Comparison of ENCODE assay signal across 20 cellular contexts in genomic region chr2:113208995-113209868, GRCh38. TPM values are rescaled to one million over a fixed set of nuclear protein-coding genes. Genes with fewer than 3 reads are reported as not detected.
A peak's percentile ranks its signal among the peaks of the same experiment; 100 is the strongest.
DNase-seq lines count a peak whose midpoint lies in the region; ATAC-seq and FAIRE-seq lines count a peak whose summit lies in the region.
"Had no signal": no experiment of that assay in that cellular context is flagged by ENCODE, and none has a peak within 500 bp of the region (broad histone marks: within the 10 kb centered on the region; RNA-seq: fewer than 3 reads in every experiment).

No MANE protein-coding gene starts in this region.

- no peak overlapping the region for H3K9ac ChIP-seq in adipocyte (ENCODE audit: low read length)
- H3K9ac ChIP-seq: KMS-11 had no signal

- peaks cover 18% of the 10 kb centered on the region for H3K4me1 ChIP-seq in adipocyte (ENCODE audit: control insufficient read depth, insufficient read depth, low read length)

- no peaks in the 10 kb centered on the region for H3K27me3 ChIP-seq in adipocyte (replicated peaks; ENCODE audit: control insufficient read depth, insufficient read depth, low read length)
- H3K27me3 ChIP-seq: transverse colon had no signal

- H3K9me3 Mint-ChIP-seq in activated naive CD8-positive, alpha-beta T cell treated with anti-CD3 and anti-CD28 coated beads, Interleukin-2, amount 10 ng/mL, durations not matched to agents 7 days and 5 days = no peaks in the 10 kb centered on the region
- H3K9me3 Mint-ChIP-seq in activated naive CD8-positive, alpha-beta T cell treated with anti-CD3 and anti-CD28 coated beads for 36 hours = no peaks in the 10 kb centered on the region
- H3K9me3 Mint-ChIP-seq: activated CD4-positive, alpha-beta T cell treated with anti-CD3 and anti-CD28 coated beads, Interleukin-2, amount 10 ng/mL, durations not matched to agents 7 days and 5 days; T-helper 2 cell treated with Interferon-gamma antibody and Interleukin-4, amounts not matched to agents 5 μg/mL and 100 μg/mL, for 36 hours had no signal

- no peak overlapping the region for H3K4me3 ChIP-seq in adipocyte (ENCODE audit: low read length)
- H3K4me3 ChIP-seq: transverse colon had no signal

- no peaks in the 10 kb centered on the region for H3K36me3 ChIP-seq in adipocyte (ENCODE audit: control insufficient read depth, insufficient read depth, low read length, severe bottlenecking)
- H3K36me3 ChIP-seq: transverse colon had no signal

- peaks cover 2% of the 10 kb centered on the region for H3K36me3 Mint-ChIP-seq in activated naive CD8-positive, alpha-beta T cell treated with anti-CD3 and anti-CD28 coated beads, Interleukin-2, amount 10 ng/mL, durations not matched to agents 7 days and 5 days
- H3K36me3 Mint-ChIP-seq in activated naive CD8-positive, alpha-beta T cell treated with anti-CD3 and anti-CD28 coated beads for 36 hours = peaks cover 2% of the 10 kb centered on the region

- no peak overlapping the region for H3K4me3 Mint-ChIP-seq in activated naive CD8-positive, alpha-beta T cell treated with anti-CD3 and anti-CD28 coated beads, Interleukin-2, amount 10 ng/mL, durations not matched to agents 7 days and 5 days
- no peak overlapping the region for H3K4me3 Mint-ChIP-seq in activated naive CD8-positive, alpha-beta T cell treated with anti-CD3 and anti-CD28 coated beads for 36 hours
- H3K4me3 Mint-ChIP-seq: activated CD4-positive, alpha-beta T cell treated with anti-CD3 and anti-CD28 coated beads, Interleukin-2, amount 10 ng/mL, durations not matched to agents 7 days and 5 days; T-helper 2 cell treated with Interferon-gamma antibody and Interleukin-4, amounts not matched to agents 5 μg/mL and 100 μg/mL, for 36 hours had no signal

- POLR2A ChIA-PET in activated naive CD8-positive, alpha-beta T cell treated with anti-CD3 and anti-CD28 coated beads, Interleukin-2, amount 10 ng/mL, durations not matched to agents 7 days and 5 days (lab: Charles Lee) = no interaction called here

- ATAC-seq in activated naive CD8-positive, alpha-beta T cell treated with anti-CD3 and anti-CD28 coated beads, Interleukin-2, amount 10 ng/mL, durations not matched to agents 7 days and 5 days (ENCODE audit: low read depth) = peak; percentile 6
- ATAC-seq in HG03342 (IDR thresholded peaks at IDR 0.05; ENCODE audit: unreplicated experiment) = no peak
- ATAC-seq: Panc1 had no signal

- DNase-seq in activated naive CD8-positive, alpha-beta T cell treated with anti-CD3 and anti-CD28 coated beads, Interleukin-2, amount 10 ng/mL, durations not matched to agents 7 days and 5 days = no peak
- no peak for DNase-seq in activated naive CD8-positive, alpha-beta T cell treated with anti-CD3 and anti-CD28 coated beads for 36 hours
- DNase-seq in adipocyte (ENCODE audit: low read depth) (peak; percentile 70), glomerular visceral epithelial cell (ENCODE audit: extremely low spot score) (peak; percentile 94), urothelium cell line (ENCODE audit: low spot score) (no peak), SHP77 treated with DMSO at 0.1 percent for 48 hours (lab: John Stamatoyannopoulos, UW) (no peak), NCI-H2171 (lab: John Stamatoyannopoulos, UW) (no peak)
- DNase-seq: activated CD4-positive, alpha-beta T cell treated with anti-CD3 and anti-CD28 coated beads, Interleukin-2, amount 10 ng/mL, durations not matched to agents 7 days and 5 days; activated effector memory CD4-positive, alpha-beta T cell treated with anti-CD3 and anti-CD28 coated beads, Interleukin-2, amount 50 U/mL, for 16 hours; cerebellar nuclear complex; DND-41; NCI-H146; NCI-H510A treated with DMSO at 0.1 percent for 48 hours; transverse colon had no signal

- peaks cover 18% of the 10 kb centered on the region for H3K4me1 Mint-ChIP-seq in activated naive CD8-positive, alpha-beta T cell treated with anti-CD3 and anti-CD28 coated beads, Interleukin-2, amount 10 ng/mL, durations not matched to agents 7 days and 5 days
- H3K4me1 Mint-ChIP-seq in activated naive CD8-positive, alpha-beta T cell treated with anti-CD3 and anti-CD28 coated beads for 36 hours = peaks cover 4% of the 10 kb centered on the region

- H3K27ac Mint-ChIP-seq in activated naive CD8-positive, alpha-beta T cell treated with anti-CD3 and anti-CD28 coated beads, Interleukin-2, amount 10 ng/mL, durations not matched to agents 7 days and 5 days = peak overlapping the region; percentile 52
- H3K27ac Mint-ChIP-seq in activated naive CD8-positive, alpha-beta T cell treated with anti-CD3 and anti-CD28 coated beads for 36 hours = no peak overlapping the region
- H3K27ac Mint-ChIP-seq: progenitor cell of endocrine pancreas; T-helper 2 cell treated with Interferon-gamma antibody and Interleukin-4, amounts not matched to agents 5 μg/mL and 100 μg/mL, for 36 hours had no signal

- no peaks in the 10 kb centered on the region for H3K9me3 ChIP-seq in adipocyte (ENCODE audit: control insufficient read depth, low read length)
- H3K9me3 ChIP-seq: transverse colon had no signal

- H3K27me3 Mint-ChIP-seq in activated naive CD8-positive, alpha-beta T cell treated with anti-CD3 and anti-CD28 coated beads, Interleukin-2, amount 10 ng/mL, durations not matched to agents 7 days and 5 days = no peaks in the 10 kb centered on the region
- H3K27me3 Mint-ChIP-seq in activated naive CD8-positive, alpha-beta T cell treated with anti-CD3 and anti-CD28 coated beads for 36 hours = no peaks in the 10 kb centered on the region
- H3K27me3 Mint-ChIP-seq: activated CD4-positive, alpha-beta T cell treated with anti-CD3 and anti-CD28 coated beads, Interleukin-2, amount 10 ng/mL, durations not matched to agents 7 days and 5 days had no signal

- FAIRE-seq in urothelium cell line (lab: Jason Lieb, UNC) = peak; percentile 37
- FAIRE-seq: GM12892 had no signal

RNA-seq across cellular contexts. Expression of gene PSD4, which starts 35.5 kb away (rescaled TPM):
- total RNA-seq in activated naive CD8-positive, alpha-beta T cell treated with anti-CD3 and anti-CD28 coated beads, Interleukin-2, amount 10 ng/mL, durations not matched to agents 7 days and 5 days = 100 to 1,000 TPM; 361 to 385 TPM
- 100 to 1,000 TPM; 194 to 198 TPM for total RNA-seq in activated naive CD8-positive, alpha-beta T cell treated with anti-CD3 and anti-CD28 coated beads for 36 hours

Comparison
In these comparisons a context has a peak if more than half of its experiments do, and no peak if none do; other contexts are left out.
1. DNase-seq: peak in adipocyte (single experiment) and glomerular visceral epithelial cell (single experiment); none in activated naive CD8-positive, alpha-beta T cell treated with anti-CD3 and anti-CD28 coated beads, Interleukin-2, amount 10 ng/mL, durations not matched to agents 7 days and 5 days (single experiment), activated naive CD8-positive, alpha-beta T cell treated with anti-CD3 and anti-CD28 coated beads for 36 hours (single experiment), urothelium cell line (single experiment), SHP77 treated with DMSO at 0.1 percent for 48 hours (single experiment) and NCI-H2171 (single experiment).